Comparison of ENCODE assay signal across 8 cellular contexts in the genomic region with DNA sequence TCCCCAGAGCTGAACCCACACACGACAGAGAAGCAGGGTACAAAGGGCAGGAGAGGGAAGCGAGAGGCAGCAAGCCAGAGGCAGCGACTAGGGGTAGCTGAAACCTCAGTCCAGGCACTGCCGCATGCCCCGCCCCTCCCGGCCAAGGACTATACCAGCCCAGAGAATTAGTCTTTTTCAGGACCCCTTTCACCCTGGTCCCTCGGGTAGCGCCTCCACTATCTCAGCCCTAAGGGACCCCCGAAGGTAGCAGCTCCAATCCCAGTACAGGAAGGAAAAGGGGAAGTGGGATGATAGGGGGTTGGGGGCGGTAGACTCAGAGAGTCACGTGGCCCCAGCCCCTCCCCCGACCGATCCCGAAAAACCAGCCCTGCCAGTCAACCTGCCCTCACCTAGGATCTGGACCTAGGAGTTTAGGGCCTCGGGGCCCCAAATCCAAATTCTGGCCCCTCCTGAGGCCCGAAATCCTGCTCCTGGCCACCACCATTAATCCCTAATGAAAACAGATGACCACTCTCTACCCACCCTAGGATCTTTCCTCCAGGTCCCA. TPM values are rescaled to one million over a fixed set of nuclear protein-coding genes. Genes with fewer than 3 reads are reported as not detected.
DNase-seq lines count a peak whose midpoint lies in the region; ATAC-seq, FAIRE-seq and TF ChIP-seq lines count a peak whose summit lies in the region.

No MANE protein-coding gene starts in this region.

- H3K4ac ChIP-seq in H1 (replicated peaks; ENCODE audit: insufficient read length, low read depth, low read length): no peak overlapping the region

- peak overlapping the region; percentile 2 for H3K56ac ChIP-seq in H1 (replicated peaks; ENCODE audit: insufficient read length, low read depth, low read length)

- H4K91ac ChIP-seq in H1 (replicated peaks; ENCODE audit: insufficient read length, low read length): peak overlapping the region; percentile 36

- TF ChIP-seq POLR2A in H1 (IDR thresholded peaks at IDR 0.05; ENCODE audit: control extremely low read depth in 1 of 2, low read depth in 2 of 2, low read length in 2 of 2): no peak

- peak overlapping the region; percentile 83 for H3K4me2 ChIP-seq in GM23248 (ENCODE audit: unreplicated experiment)
- H3K4me2 ChIP-seq in OCI-LY3 (ENCODE audit: low read length): peak overlapping the region; percentile 100
- peak overlapping the region; percentile 34 to 98 for H3K4me2 ChIP-seq in H1 (ENCODE audit: insufficient read depth in 1 of 2, low read depth in 2 of 2, low read length in 2 of 2)

- H3K79me2 ChIP-seq in GM23248 (ENCODE audit: insufficient read depth) (peaks cover 23% of the 10 kb centered on the region), OCI-LY3 (ENCODE audit: low read length) (peaks cover 4% of the 10 kb centered on the region; the same call in 1 of the 2 replicates), H1 (ENCODE audit: control insufficient read depth in 1 of 2, insufficient read depth in 2 of 2, low read length in 2 of 2) (peaks cover 0 to 25% of the 10 kb centered on the region in 2 experiments; a peak in 2 of 4 replicates)

- intact Hi-C loops in naive thymus-derived CD4-positive, alpha-beta T cell (cut with micrococcal nuclease): loop anchor here (5.0 kb wide), 2 partner anchors 130 to 325 kb away; no protein-coding TSS in a partner anchor

- peaks cover 0 to 9% (median 0%) of the 10 kb centered on the region in 11 donors for H3K9me3 Mint-ChIP-seq in naive thymus-derived CD4-positive, alpha-beta T cell

- in situ Hi-C loops in GM23248 (cut with MboI): no loop called here

- H3K14ac ChIP-seq in H1 (ENCODE audit: insufficient read length): no peak overlapping the region

- H2AK5ac ChIP-seq in H1 (ENCODE audit: low read depth, low read length): no peak overlapping the region

- no peak overlapping the region for H2BK120ac ChIP-seq in H1 (replicated peaks; ENCODE audit: low read depth, low read length)

- POLR2A ChIA-PET in H1 (lab: Charles Lee; ENCODE audit: partially characterized antibody): interaction anchor here (0.8 to 16.7 kb wide), 10 partner anchors 8 to 326 kb away, joined by 3 to 337 read pairs (median 12); a partner anchor contains a TSS
- POLR2A ChIA-PET in naive thymus-derived CD4-positive, alpha-beta T cell (lab: Charles Lee): interaction anchor here (0.7 to 4.6 kb wide), 10 partner anchors 9 to 120 kb away, joined by 3 to 70 read pairs (median 34); a partner anchor contains a TSS

- no peak overlapping the region for H2BK15ac ChIP-seq in H1 (ENCODE audit: low read length)

- H3K4me3 Mint-ChIP-seq in naive thymus-derived CD4-positive, alpha-beta T cell: peak overlapping the region; percentile 45 to 99 (median 86)

- no peak overlapping the region for H3K23ac ChIP-seq in H1 (ENCODE audit: insufficient read length)

- H3K36me3 ChIP-seq in GM23248 (ENCODE audit: low read depth) (no peaks in the 10 kb centered on the region), OCI-LY3 (replicated peaks; ENCODE audit: low read depth, low read length) (peaks cover 13% of the 10 kb centered on the region), H1 (ENCODE audit: control insufficient read depth in 2 of 4, insufficient read depth in 4 of 4, low read length in 3 of 4) (peaks cover 2 to 6% (median 3%) of the 10 kb centered on the region in 4 experiments; a peak in 5 of 8 replicates)
- peaks cover 0 to 63% (median 4%) of the 10 kb centered on the region in 3 experiments for H3K36me3 ChIP-seq in naive thymus-derived CD4-positive, alpha-beta T cell (ENCODE audit: control insufficient read depth in 2 of 3, insufficient read depth in 3 of 3, low read length in 3 of 3)

- TF ChIP-seq CTCF in OCI-LY3 (IDR thresholded peaks at IDR 0.05; ENCODE audit: low read depth, low read length) (no peak), H1 (IDR thresholded peaks at IDR 0.05; ENCODE audit: control extremely low read depth in 1 of 3, insufficient read depth in 1 of 3, low read depth in 1 of 3, low read length in 3 of 3) (no peak)

- H3K9ac ChIP-seq in GM23248 (peak overlapping the region; percentile 95), OCI-LY3 (ENCODE audit: low read length) (peak overlapping the region; percentile 95), H1 (replicated peaks in 1 of 4; ENCODE audit: extremely low read depth in 1 of 4, low read depth in 3 of 4, low read length in 3 of 4) (peak overlapping the region; percentile 54 to 72 (median 59))

- H3K23me2 ChIP-seq in H1 (ENCODE audit: low read depth, low read length): peaks cover 16% of the 10 kb centered on the region

- no peak for FAIRE-seq in H1 (lab: Jason Lieb, UNC)

- H2AFZ ChIP-seq in GM23248: peak overlapping the region; percentile 45; the same call in 1 of the 2 replicates
- no peak overlapping the region for H2AFZ ChIP-seq in OCI-LY3 (ENCODE audit: low read depth, low read length)
- H2AFZ ChIP-seq in H1 (ENCODE audit: low read length): 0 out of 2 replicates have a peak overlapping the region, but pooled peaks have one; percentile 71

- H3K36me3 Mint-ChIP-seq in naive thymus-derived CD4-positive, alpha-beta T cell: peaks cover 0 to 24% (median 6%) of the 10 kb centered on the region in 5 donors

- no peak for TF ChIP-seq RAD21 in H1 (IDR thresholded peaks at IDR 0.05 in 1 of 2, conservative IDR thresholded peaks at IDR 0.05 in 1 of 2; ENCODE audit: low read depth in 2 of 2, low read length in 2 of 2)

- H2BK20ac ChIP-seq in H1 (ENCODE audit: low read length): no peak overlapping the region

- peak overlapping the region; percentile 75; the same call in 1 of the 2 replicates for H4K8ac ChIP-seq in H1 (ENCODE audit: extremely low read depth, insufficient read depth, low read length)

- H3K27me3 ChIP-seq in GM23248 (replicated peaks; ENCODE audit: insufficient read depth) (no peaks in the 10 kb centered on the region), OCI-LY3 (ENCODE audit: low read depth, low read length) (no peaks in the 10 kb centered on the region), H1 (replicated peaks in 1 of 4; ENCODE audit: control insufficient read depth in 3 of 4, extremely low read depth in 1 of 4, insufficient read depth in 3 of 4, low read length in 3 of 4) (no peaks in the 10 kb centered on the region)
- H3K27me3 ChIP-seq in naive thymus-derived CD4-positive, alpha-beta T cell (ENCODE audit: control insufficient read depth in 2 of 2, insufficient read depth in 2 of 2, low read length in 2 of 2): no peaks in the 10 kb centered on the region

- H4K20me1 ChIP-seq in GM23248 (ENCODE audit: insufficient read depth) (no peaks in the 10 kb centered on the region), OCI-LY3 (ENCODE audit: insufficient read depth, low read length) (no peaks in the 10 kb centered on the region), H1 (replicated peaks in 1 of 2; ENCODE audit: control insufficient read depth in 1 of 2, insufficient read depth in 2 of 2, low read length in 2 of 2) (peaks cover 0 to 5% of the 10 kb centered on the region in 2 experiments)

- 0 out of 2 replicates have a peak overlapping the region, but pooled peaks have one; percentile 71 for H2BK12ac ChIP-seq in H1 (ENCODE audit: low read depth, low read length)

- H3K27ac Mint-ChIP-seq in naive thymus-derived CD4-positive, alpha-beta T cell: peak overlapping the region; percentile 71 to 98 (median 91)

- peaks cover 0 to 3% (median 0%) of the 10 kb centered on the region in 5 donors for H3K27me3 Mint-ChIP-seq in naive thymus-derived CD4-positive, alpha-beta T cell

- peaks cover 19 to 40% (median 30%) of the 10 kb centered on the region in 7 donors for H3K4me1 Mint-ChIP-seq in naive thymus-derived CD4-positive, alpha-beta T cell

- H3K18ac ChIP-seq in H1 (ENCODE audit: extremely low read depth, low read length): peak overlapping the region; percentile 62

- H3K4me1 ChIP-seq in GM23248 (ENCODE audit: insufficient read depth): peaks cover 10% of the 10 kb centered on the region; the same call in 1 of the 2 replicates
- H3K4me1 ChIP-seq in OCI-LY3 (ENCODE audit: low read length): peaks cover 16% of the 10 kb centered on the region
- peaks cover 0 to 6% (median 4%) of the 10 kb centered on the region in 4 experiments; a peak in 6 of 7 replicates for H3K4me1 ChIP-seq in H1 (replicated peaks in 1 of 4; ENCODE audit: control insufficient read depth in 3 of 4, insufficient read depth in 4 of 4, low read length in 3 of 4)
- H3K4me1 ChIP-seq in naive thymus-derived CD4-positive, alpha-beta T cell (ENCODE audit: control insufficient read depth in 2 of 2, insufficient read depth in 2 of 2, low read length in 2 of 2): peaks cover 5 to 10% of the 10 kb centered on the region in 2 donors

- CTCF ChIA-PET in H1 (lab: Charles Lee; ENCODE audit: partially characterized antibody): interaction anchor here (0.6 to 6.2 kb wide), 10 partner anchors 8 to 364 kb away, joined by 3 to 77 read pairs (median 3); a partner anchor contains a TSS
- CTCF ChIA-PET in naive thymus-derived CD4-positive, alpha-beta T cell (lab: Charles Lee): interaction anchor here (0.6 to 1.3 kb wide), 2 partner anchors 20 to 47 kb away, joined by 3 to 4 read pairs; no protein-coding TSS in a partner anchor

- H3K4me3 ChIP-seq in GM23248 (peak overlapping the region; percentile 96), OCI-LY3 (ENCODE audit: low read length) (peak overlapping the region; percentile 99), H1 (ENCODE audit: extremely low read depth in 1 of 4, insufficient read depth in 2 of 4, low read depth in 3 of 4, low read length in 4 of 4) (peak overlapping the region; percentile 69 to 91 (median 73))
- H3K4me3 ChIP-seq in naive thymus-derived CD4-positive, alpha-beta T cell (ENCODE audit: low read length): peak overlapping the region; percentile 39

- no peak for ATAC-seq in naive thymus-derived CD4-positive, alpha-beta T cell
- ATAC-seq in HG03460 (IDR thresholded peaks at IDR 0.05; ENCODE audit: unreplicated experiment) (no peak), GM19452 (IDR thresholded peaks at IDR 0.05; ENCODE audit: unreplicated experiment) (no peak)

- no peaks in the 10 kb centered on the region for H3K9me3 ChIP-seq in GM23248 (ENCODE audit: low read depth)
- no peaks in the 10 kb centered on the region for H3K9me3 ChIP-seq in OCI-LY3 (ENCODE audit: insufficient read depth, low read length)
- no peaks in the 10 kb centered on the region for H3K9me3 ChIP-seq in H1 (ENCODE audit: insufficient read depth in 2 of 2, low read depth in 1 of 2, low read length in 1 of 2)
- H3K9me3 ChIP-seq in naive thymus-derived CD4-positive, alpha-beta T cell (ENCODE audit: control insufficient read depth in 2 of 3, low read length in 3 of 3): no peaks in the 10 kb centered on the region

- TF ChIP-seq EP300 in H1 (IDR thresholded peaks at IDR 0.05; ENCODE audit: borderline replicate concordance in 1 of 2, low read depth in 2 of 2, low read length in 2 of 2): no peak

- peaks cover 13% of the 10 kb centered on the region for H3F3A ChIP-seq in GM23248 (ENCODE audit: insufficient read depth)

- H3K9me2 ChIP-seq in GM23248 (ENCODE audit: insufficient read depth): no peaks in the 10 kb centered on the region

- H2BK5ac ChIP-seq in H1 (ENCODE audit: low read depth, low read length): peak overlapping the region; percentile 69; the same call in 1 of the 2 replicates

- peaks cover 9% of the 10 kb centered on the region; the same call in 1 of the 2 replicates for H3K79me1 ChIP-seq in H1 (ENCODE audit: low read depth, low read length)

- DNase-seq in GM23248 (no peak), H1 (ENCODE audit: low read depth in 1 of 2, low spot score in 2 of 2) (peak in 1 of 2 experiments; percentile 91), putamen (ENCODE audit: low spot score) (no peak)
- DNase-seq in naive thymus-derived CD4-positive, alpha-beta T cell: no peak
- no peak for DNase-seq in effector CD8-positive, alpha-beta T cell (lab: John Stamatoyannopoulos, UW)

- H3K27ac ChIP-seq in GM23248 (peak overlapping the region; percentile 97), OCI-LY3 (ENCODE audit: low read length) (peak overlapping the region; percentile 98), H1 (ENCODE audit: low read depth, low read length) (peak overlapping the region; percentile 79)
- H3K27ac ChIP-seq in naive thymus-derived CD4-positive, alpha-beta T cell (ENCODE audit: low read depth, low read length): peak overlapping the region; percentile 92

- peak overlapping the region; percentile 55 for H4K5ac ChIP-seq in H1 (ENCODE audit: insufficient read length, low read depth, low read length)

- 24 to 40% methylated on average over 11 to 16 of the region's 16 CpGs for WGBS in GM23248 (ENCODE audit: low coverage in 1 of 2, low lambda C conversion rate in 2 of 2, missing lambda C conversion rate in 2 of 2), 2 experiments
- WGBS in H1 (ENCODE audit: extremely low coverage in 1 of 2, insufficient coverage in 1 of 2, insufficient read length in 1 of 2, insufficient replicate concordance in 2 of 2, low coverage in 1 of 2, low lambda C conversion rate in 2 of 2, missing lambda C conversion rate in 1 of 2), 2 experiments: 3% methylated on average over 16 of the region's 16 CpGs; no CpG with 5 or more reads in 1 of the 2 experiments

RNA-seq across cellular contexts. Expression of a gene that starts 1.3 kb away (rescaled TPM):
- 18.5 and 21.1 TPM in 2 replicates for total RNA-seq in GM23248 (2014; rRNA removed; shearing (Covaris generic))
- polyA plus RNA-seq in GM23248 (2016; fragmentation: Nextera tagmentation; extraction: Ambion mirVana) (22.4 and 23.3 TPM in 2 replicates), H1 (2011; rRNA removed) (80.3 and 124 TPM in 2 replicates)
- 58.1 and 63.2 TPM in 2 replicates for total RNA-seq in H1 (2021; fragmentation: NEBNext Ultra II Directional; extraction: Animal tissue kit (Norgen Biotek cat#: 25700))
- polyA plus RNA-seq in H1 (2011; cell fraction: cytosol; rRNA removed): 80.3 TPM
- 500 TPM for polyA plus RNA-seq in H1 (2011; cell fraction: nucleus; rRNA removed)
- polyA plus RNA-seq in H1 (2012, experiment 1 of 2): 49.4 to 72.6 TPM (median 63.7 TPM) in 4 replicates
- polyA plus RNA-seq in H1 (2012, experiment 2 of 2): 56.9 TPM
- polyA plus RNA-seq in H1 (2013, experiment 1 of 2): 61.3 TPM
- 57.1 TPM for polyA plus RNA-seq in H1 (2013, experiment 2 of 2)
- 60.1 and 67.6 TPM in 2 replicates for polyA minus RNA-seq in H1 (2011; rRNA and poly(A)+ RNA removed)
- polyA minus RNA-seq in H1 (2011; cell fraction: cytosol; rRNA and poly(A)+ RNA removed): 32.1 TPM
- polyA minus RNA-seq in H1 (2011; cell fraction: nucleus; rRNA and poly(A)+ RNA removed): 89.6 TPM
- total RNA-seq in naive thymus-derived CD4-positive, alpha-beta T cell: 10 to 100 TPM; 45.7 to 76.8 (median 67.4) TPM
- polyA plus RNA-seq in naive thymus-derived CD4-positive, alpha-beta T cell: 10 to 100 TPM in 1 of 2 donors, 1 to 10 TPM in 1; 4.1 to 11.5 TPM

RNA-seq across cellular contexts. Expression of a gene that starts 8.1 kb away (rescaled TPM):
- 31.9 and 38.7 TPM in 2 replicates for total RNA-seq in GM23248 (2014; rRNA removed; shearing (Covaris generic))
- polyA plus RNA-seq in GM23248 (2016; fragmentation: Nextera tagmentation; extraction: Ambion mirVana) (7.9 and 9.1 TPM in 2 replicates), H1 (2011; rRNA removed) (32.0 and 33.5 TPM in 2 replicates)
- total RNA-seq in H1 (2021; fragmentation: NEBNext Ultra II Directional; extraction: Animal tissue kit (Norgen Biotek cat#: 25700)): 93.3 and 95.7 TPM in 2 replicates
- polyA plus RNA-seq in H1 (2011; cell fraction: cytosol; rRNA removed): 71.5 TPM
- polyA plus RNA-seq in H1 (2011; cell fraction: nucleus; rRNA removed): 51.7 TPM
- polyA plus RNA-seq in H1 (2012, experiment 1 of 2): 122 to 163 TPM (median 157 TPM) in 4 replicates
- 109 TPM for polyA plus RNA-seq in H1 (2012, experiment 2 of 2)
- polyA plus RNA-seq in H1 (2013, experiment 1 of 2): 69.3 TPM
- 75.8 TPM for polyA plus RNA-seq in H1 (2013, experiment 2 of 2)
- 16.3 and 18.6 TPM in 2 replicates for polyA minus RNA-seq in H1 (2011; rRNA and poly(A)+ RNA removed)
- 22.9 TPM for polyA minus RNA-seq in H1 (2011; cell fraction: cytosol; rRNA and poly(A)+ RNA removed)
- polyA minus RNA-seq in H1 (2011; cell fraction: nucleus; rRNA and poly(A)+ RNA removed): 23.2 TPM
- 10 to 100 TPM; 14.6 to 73.2 (median 35.5) TPM for total RNA-seq in naive thymus-derived CD4-positive, alpha-beta T cell
- 10 to 100 TPM; 26.5 to 36.3 TPM for polyA plus RNA-seq in naive thymus-derived CD4-positive, alpha-beta T cell

RNA-seq across cellular contexts. Expression of a gene that starts 8.4 kb away (rescaled TPM):
- 64.4 and 81.9 TPM in 2 replicates for total RNA-seq in GM23248 (2014; rRNA removed; shearing (Covaris generic))
- polyA plus RNA-seq in GM23248 (2016; fragmentation: Nextera tagmentation; extraction: Ambion mirVana): 79.4 and 90.9 TPM in 2 replicates
- total RNA-seq in H1 (2021; fragmentation: NEBNext Ultra II Directional; extraction: Animal tissue kit (Norgen Biotek cat#: 25700)): 91.0 and 99.4 TPM in 2 replicates
- 69.7 and 71.3 TPM in 2 replicates for polyA plus RNA-seq in H1 (2011; rRNA removed)
- 78.1 TPM for polyA plus RNA-seq in H1 (2011; cell fraction: cytosol; rRNA removed)
- polyA plus RNA-seq in H1 (2011; cell fraction: nucleus; rRNA removed): 118 TPM
- polyA plus RNA-seq in H1 (2012, experiment 1 of 2): 79.6 to 117 TPM (median 101 TPM) in 4 replicates
- 79.5 TPM for polyA plus RNA-seq in H1 (2012, experiment 2 of 2)
- 99.8 TPM for polyA plus RNA-seq in H1 (2013, experiment 1 of 2)
- polyA plus RNA-seq in H1 (2013, experiment 2 of 2): 97.1 TPM
- 102 and 111 TPM in 2 replicates for polyA minus RNA-seq in H1 (2011; rRNA and poly(A)+ RNA removed)
- 82.9 TPM for polyA minus RNA-seq in H1 (2011; cell fraction: cytosol; rRNA and poly(A)+ RNA removed)
- polyA minus RNA-seq in H1 (2011; cell fraction: nucleus; rRNA and poly(A)+ RNA removed): 56.9 TPM
- 10 to 100 TPM; 25.3 to 62.7 (median 52.7) TPM for total RNA-seq in naive thymus-derived CD4-positive, alpha-beta T cell
- 10 to 100 TPM; 55.2 to 82.9 TPM for polyA plus RNA-seq in naive thymus-derived CD4-positive, alpha-beta T cell

RNA-seq across cellular contexts. Expression of a gene that starts 16.4 kb away (rescaled TPM):
- 62.3 and 68.7 TPM in 2 replicates for total RNA-seq in GM23248 (2014; rRNA removed; shearing (Covaris generic))
- polyA plus RNA-seq in GM23248 (2016; fragmentation: Nextera tagmentation; extraction: Ambion mirVana) (75.8 and 78.4 TPM in 2 replicates), H1 (2011; rRNA removed) (24.5 and 28.9 TPM in 2 replicates)
- 33.5 and 35.4 TPM in 2 replicates for total RNA-seq in H1 (2021; fragmentation: NEBNext Ultra II Directional; extraction: Animal tissue kit (Norgen Biotek cat#: 25700))
- 9.1 TPM for polyA plus RNA-seq in H1 (2011; cell fraction: cytosol; rRNA removed)
- 19.7 TPM for polyA plus RNA-seq in H1 (2011; cell fraction: nucleus; rRNA removed)
- 18.0 to 28.5 TPM (median 23.0 TPM) in 4 replicates for polyA plus RNA-seq in H1 (2012, experiment 1 of 2)
- 15.3 TPM for polyA plus RNA-seq in H1 (2012, experiment 2 of 2)
- 44.2 TPM for polyA plus RNA-seq in H1 (2013, experiment 1 of 2)
- polyA plus RNA-seq in H1 (2013, experiment 2 of 2): 52.6 TPM
- polyA minus RNA-seq in H1 (2011; rRNA and poly(A)+ RNA removed): 11.9 and 16.1 TPM in 2 replicates
- polyA minus RNA-seq in H1 (2011; cell fraction: cytosol; rRNA and poly(A)+ RNA removed): 18.5 TPM
- polyA minus RNA-seq in H1 (2011; cell fraction: nucleus; rRNA and poly(A)+ RNA removed): 11.9 TPM
- total RNA-seq in naive thymus-derived CD4-positive, alpha-beta T cell: 100 to 1,000 TPM; 196 to 386 (median 240) TPM
- 100 to 1,000 TPM; 296 to 334 TPM for polyA plus RNA-seq in naive thymus-derived CD4-positive, alpha-beta T cell

RNA-seq across cellular contexts. Expression of a gene that starts 20.1 kb away (rescaled TPM):
- 15.3 and 18.3 TPM in 2 replicates for total RNA-seq in GM23248 (2014; rRNA removed; shearing (Covaris generic))
- polyA plus RNA-seq in GM23248 (2016; fragmentation: Nextera tagmentation; extraction: Ambion mirVana) (9.8 and 11.2 TPM in 2 replicates), H1 (2011; rRNA removed) (7.4 and 11.0 TPM in 2 replicates)
- total RNA-seq in H1 (2021; fragmentation: NEBNext Ultra II Directional; extraction: Animal tissue kit (Norgen Biotek cat#: 25700)): 9.8 and 9.9 TPM in 2 replicates
- 10.9 TPM for polyA plus RNA-seq in H1 (2011; cell fraction: cytosol; rRNA removed)
- polyA plus RNA-seq in H1 (2011; cell fraction: nucleus; rRNA removed): 14.1 TPM
- 8.2 to 11.0 TPM (median 10.5 TPM) in 4 replicates for polyA plus RNA-seq in H1 (2012, experiment 1 of 2)
- 6.4 TPM for polyA plus RNA-seq in H1 (2012, experiment 2 of 2)
- 4.9 TPM for polyA plus RNA-seq in H1 (2013, experiment 1 of 2)
- 4.7 TPM for polyA plus RNA-seq in H1 (2013, experiment 2 of 2)
- polyA minus RNA-seq in H1 (2011; rRNA and poly(A)+ RNA removed): 13.1 and 18.0 TPM in 2 replicates
- 7.9 TPM for polyA minus RNA-seq in H1 (2011; cell fraction: cytosol; rRNA and poly(A)+ RNA removed)
- 10.0 TPM for polyA minus RNA-seq in H1 (2011; cell fraction: nucleus; rRNA and poly(A)+ RNA removed)
- 10 to 100 TPM; 15.5 to 30.1 (median 20.5) TPM for total RNA-seq in naive thymus-derived CD4-positive, alpha-beta T cell
- 10 to 100 TPM; 15.6 TPM for polyA plus RNA-seq in naive thymus-derived CD4-positive, alpha-beta T cell

Comparison
In these comparisons a context has a peak if more than half of its experiments do, and no peak if none do; other contexts are left out.
1. H3K4me3 ChIP-seq: peak in every context shown above with its lines; median percentile 99 in OCI-LY3; 96 in GM23248; 73 in H1; 39 in naive thymus-derived CD4-positive, alpha-beta T cell.